Comparison of ENCODE assay signal across 2 cellular contexts in genomic region chr6:131062245-131063027, GRCh38.
TF ChIP-seq lines count a peak whose summit lies in the region.

No MANE protein-coding gene starts in this region.

TF ChIP-seq in HEK293, 187 proteins besides CTCF, POLR2A, EP300 and RAD21 (continued from another document and continues in another):
- TF ChIP-seq PRDM4 (tag by site-specific recombination; IDR thresholded peaks at IDR 0.05) (no peak), ZBTB49 (tag by site-specific recombination; IDR thresholded peaks at IDR 0.05; ENCODE audit: low read depth) (no peak), ZNF449 (tag by site-specific recombination; IDR thresholded peaks at IDR 0.05) (no peak), EGR2 (tag by site-specific recombination; IDR thresholded peaks at IDR 0.05; ENCODE audit: low read depth) (no peak), SALL2 (tag by site-specific recombination; IDR thresholded peaks at IDR 0.05; ENCODE audit: borderline replicate concordance) (no peak), SCRT2 (tag by site-specific recombination; IDR thresholded peaks at IDR 0.05) (peak; percentile 21; the same call in 1 of the 2 replicates), ZNF280D (tag by site-specific recombination; IDR thresholded peaks at IDR 0.05) (no peak), IKZF3 (tag by site-specific recombination; IDR thresholded peaks at IDR 0.05) (no peak), ZBTB26 (tag by site-specific recombination; optimal IDR thresholded peaks at IDR 0.05) (peak; percentile 78), ZNF37A (tag by site-specific recombination; IDR thresholded peaks at IDR 0.05) (no peak)

TF ChIP-seq in GM12878, 131 proteins besides CTCF, POLR2A, EP300 and RAD21 (continues in another document):
- TF ChIP-seq SKIL (IDR thresholded peaks at IDR 0.05; ENCODE audit: low read depth, poor library complexity, severe bottlenecking) (no peak), EGR1 (IDR thresholded peaks at IDR 0.05; ENCODE audit: borderline replicate concordance in 1 of 2, low read depth in 2 of 2, low read length in 2 of 2) (no peak), SIN3A (IDR thresholded peaks at IDR 0.05; ENCODE audit: low read depth, low read length) (no peak), NKRF (conservative IDR thresholded peaks at IDR 0.05) (peak; percentile 43; the same call in 1 of the 2 replicates), ATF2 (IDR thresholded peaks at IDR 0.05; ENCODE audit: low read length) (no peak), PAX8 (IDR thresholded peaks at IDR 0.05) (no peak), SP1 (IDR thresholded peaks at IDR 0.05; ENCODE audit: low read depth, low read length) (no peak), TCF12 (IDR thresholded peaks at IDR 0.05; ENCODE audit: low read depth, low read length) (no peak), SREBF1 (IDR thresholded peaks at IDR 0.05; ENCODE audit: low read length) (no peak), HCFC1 (IDR thresholded peaks at IDR 0.05; ENCODE audit: low read length) (no peak), ZNF217 (IDR thresholded peaks at IDR 0.05) (no peak; the same call in 1 of the 2 replicates), NRF1 (conservative IDR thresholded peaks at IDR 0.05; ENCODE audit: low read depth, low read length) (no peak), SMC3 (IDR thresholded peaks at IDR 0.05; ENCODE audit: borderline replicate concordance, low read length) (no peak), KDM1A (IDR thresholded peaks at IDR 0.05; ENCODE audit: borderline replicate concordance) (no peak), TCF3 (IDR thresholded peaks at IDR 0.05; ENCODE audit: borderline replicate concordance, insufficient read depth, low read depth, low read length) (no peak), NR2F1 (conservative IDR thresholded peaks at IDR 0.05) (0 out of 2 replicates have a peak, but pooled peaks have one; percentile 20), USF2 (IDR thresholded peaks at IDR 0.05; ENCODE audit: borderline replicate concordance, low read depth, low read length) (no peak), FOXK2 (IDR thresholded peaks at IDR 0.05) (no peak), ETV6 (conservative IDR thresholded peaks at IDR 0.05 in 1 of 2, IDR thresholded peaks at IDR 0.05 in 1 of 2; ENCODE audit: borderline replicate concordance in 1 of 2, low read depth in 1 of 2) (no peak), HSF1 (IDR thresholded peaks at IDR 0.05; ENCODE audit: low read depth, low read length) (no peak), HDGF (IDR thresholded peaks at IDR 0.05) (no peak), RB1 (IDR thresholded peaks at IDR 0.05; ENCODE audit: borderline replicate concordance) (no peak), RAD51 (IDR thresholded peaks at IDR 0.05) (no peak), ZNF384 (IDR thresholded peaks at IDR 0.05; ENCODE audit: borderline replicate concordance, low read depth, low read length) (no peak), ZNF274 (IDR thresholded peaks at IDR 0.05; ENCODE audit: insufficient read depth, insufficient read length) (no peak), IRF3 (IDR thresholded peaks at IDR 0.05) (no peak), BRCA1 (IDR thresholded peaks at IDR 0.05; ENCODE audit: low read depth, low read length) (no peak), SRF (IDR thresholded peaks at IDR 0.05; ENCODE audit: low read depth in 2 of 2, low read length in 2 of 2) (no peak), TAF1 (IDR thresholded peaks at IDR 0.05; ENCODE audit: borderline replicate concordance, low read depth, low read length) (no peak), ZNF687 (IDR thresholded peaks at IDR 0.05) (0 out of 2 replicates have a peak, but pooled peaks have one; percentile 14), IKZF2 (IDR thresholded peaks at IDR 0.05) (peak; percentile 35 to 48), FOS (IDR thresholded peaks at IDR 0.05; ENCODE audit: borderline replicate concordance, extremely low read depth, insufficient read length) (no peak), HDAC2 (IDR thresholded peaks at IDR 0.05) (0 out of 2 replicates have a peak, but pooled peaks have one; percentile 8), MTA2 (IDR thresholded peaks at IDR 0.05; ENCODE audit: low read depth) (no peak), RUNX3 (IDR thresholded peaks at IDR 0.05; ENCODE audit: low read length) (no peak), REST (IDR thresholded peaks at IDR 0.05; ENCODE audit: low read depth, low read length) (no peak), SIX5 (IDR thresholded peaks at IDR 0.05; ENCODE audit: low read depth, low read length, severe bottlenecking) (no peak), ATF7 (IDR thresholded peaks at IDR 0.05; ENCODE audit: low read depth) (no peak), ZZZ3 (IDR thresholded peaks at IDR 0.05; ENCODE audit: control insufficient read depth, insufficient read length, low read depth) (no peak), LARP7 (IDR thresholded peaks at IDR 0.05) (peak; percentile 68), IKZF1 (conservative IDR thresholded peaks at IDR 0.05) (peak; percentile 76), NBN (IDR thresholded peaks at IDR 0.05) (no peak), CBX3 (IDR thresholded peaks at IDR 0.05; ENCODE audit: borderline replicate concordance, low read depth) (no peak), POLR2AphosphoS5 (IDR thresholded peaks at IDR 0.05; ENCODE audit: low read length) (no peak), CBFB (IDR thresholded peaks at IDR 0.05; ENCODE audit: low read depth) (no peak), RFX5 (IDR thresholded peaks at IDR 0.05; ENCODE audit: low read depth, low read length) (no peak), EZH2 (IDR thresholded peaks at IDR 0.05; ENCODE audit: borderline replicate concordance, control insufficient read depth, low read depth, low read length) (no peak), JUND (IDR thresholded peaks at IDR 0.05; ENCODE audit: low read depth, low read length) (no peak), SMARCA5 (IDR thresholded peaks at IDR 0.05) (0 out of 2 replicates have a peak, but pooled peaks have one; percentile 42)
